Comparison of ENCODE assay signal across 23 cellular contexts in the genomic region with DNA sequence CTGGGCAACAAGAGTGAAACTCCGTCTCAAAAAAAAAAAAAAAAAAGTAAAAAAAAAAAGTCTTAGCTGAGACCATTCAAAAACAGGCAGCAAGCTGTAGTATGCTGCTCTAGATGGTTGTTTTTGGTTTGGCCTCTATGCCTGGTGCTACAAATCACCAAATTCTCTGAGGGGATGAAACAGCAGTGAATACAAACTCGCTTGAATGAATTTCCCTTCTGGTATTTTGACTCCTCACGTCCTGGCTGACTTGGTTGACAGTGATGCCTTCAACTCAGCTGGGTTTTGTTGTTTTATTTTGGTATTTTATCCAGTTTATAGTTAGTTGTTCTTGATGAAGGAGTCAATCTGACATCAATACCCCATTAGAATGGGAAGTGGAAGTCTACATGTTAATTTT. TPM values are rescaled to one million over a fixed set of nuclear protein-coding genes. Genes with fewer than 3 reads are reported as not detected.
DNase-seq lines count a peak whose midpoint lies in the region; ATAC-seq, FAIRE-seq and TF ChIP-seq lines count a peak whose summit lies in the region.
"Had no signal": no experiment of that assay in that cellular context is flagged by ENCODE, and none has a peak within 500 bp of the region (broad histone marks: within the 10 kb centered on the region; RNA-seq: fewer than 3 reads in every experiment).

No MANE protein-coding gene starts in this region.

- DNase-seq in astrocyte (ENCODE audit: low read depth) (no peak), osteoblast (ENCODE audit: insufficient read length, low spot score, missing footprints) (peak; percentile 81), stromal cell of bone marrow (ENCODE audit: low read depth) (peak; percentile 78), right cardiac atrium (no peak), OCI-M1 (lab: John Stamatoyannopoulos, UW) (no peak), Calu3 (no peak)
- DNase-seq: 8988T; ACHN; BE2C; C1 segment of cervical spinal cord; CD4-positive, alpha-beta memory T cell; CD4-positive, CD25-positive, alpha-beta regulatory T cell; CD8-positive, alpha-beta memory T cell; COR-L47; DMS79 treated with DMSO at 0.1 percent for 48 hours; GF-D8 had no signal

- H3K9ac ChIP-seq in astrocyte (ENCODE audit: low read length), result no peak overlapping the region
- H3K9ac ChIP-seq: BLaER1 had no signal

- H3K9me3 ChIP-seq in astrocyte (ENCODE audit: insufficient read depth, low read depth, low read length) (no peaks in the 10 kb centered on the region), osteoblast (ENCODE audit: low read depth, low read length) (no peaks in the 10 kb centered on the region), right cardiac atrium (ENCODE audit: control insufficient read depth, low read length) (no peaks in the 10 kb centered on the region)
- H3K9me3 ChIP-seq: BE2C, BLaER1 had no signal

- 70% methylated on average over 3 of the region's 3 CpGs for WGBS in right cardiac atrium

- H3K4me2 ChIP-seq in astrocyte (ENCODE audit: low read length), result no peak overlapping the region
- no peak overlapping the region for H3K4me2 ChIP-seq in osteoblast (ENCODE audit: insufficient read depth, low read length)
- H3K4me2 ChIP-seq: BLaER1 had no signal

- intact Hi-C loops in right cardiac atrium (cut with DNase I), result loop anchor here (5.0 to 10.0 kb wide), 4 partner anchors 65 to 157 kb away; no protein-coding TSS in a partner anchor
- intact Hi-C loops in Calu3 (cut with micrococcal nuclease; ENCODE audit: unreplicated experiment), result loop anchor here (5.0 kb wide), 1 partner anchor 172 kb away; no protein-coding TSS in a partner anchor

- CTCF ChIA-PET in Calu3 (lab: Charles Lee), result interaction anchor here (0.6 kb wide), 1 partner anchor 28 kb away, joined by 5 read pairs; no protein-coding TSS in a partner anchor

- H3K4me3 Mint-ChIP-seq in astrocyte (ENCODE audit: unreplicated experiment) (no peak overlapping the region), Calu3 (ENCODE audit: low read depth, unreplicated experiment) (no peak overlapping the region)
- H3K4me3 Mint-ChIP-seq: CD4-positive, CD25-positive, alpha-beta regulatory T cell; CD8-positive, alpha-beta memory T cell had no signal

- H3K4me3 ChIP-seq in astrocyte (ENCODE audit: insufficient read depth, low read depth, low read length) (no peak overlapping the region), osteoblast (ENCODE audit: insufficient read depth, low read length) (no peak overlapping the region), right cardiac atrium (ENCODE audit: low read length) (no peak overlapping the region)
- H3K4me3 ChIP-seq: BLaER1 had no signal

- H3K27ac Mint-ChIP-seq in astrocyte (ENCODE audit: unreplicated experiment) (peak overlapping the region; percentile 1), Calu3 (ENCODE audit: unreplicated experiment) (no peak overlapping the region)
- H3K27ac Mint-ChIP-seq: CD14-positive monocyte; CD4-positive, alpha-beta memory T cell; CD4-positive, CD25-positive, alpha-beta regulatory T cell; CD8-positive, alpha-beta memory T cell had no signal

- H3K36me3 Mint-ChIP-seq in astrocyte (ENCODE audit: low read depth, unreplicated experiment) (no peaks in the 10 kb centered on the region), Calu3 (ENCODE audit: insufficient read depth, unreplicated experiment) (peaks cover 9% of the 10 kb centered on the region)
- H3K36me3 Mint-ChIP-seq: CD14-positive monocyte; CD4-positive, alpha-beta memory T cell; CD4-positive, CD25-positive, alpha-beta regulatory T cell had no signal

- H3K27ac ChIP-seq in astrocyte (ENCODE audit: low read depth, low read length), result no peak overlapping the region
- H3K27ac ChIP-seq in osteoblast (ENCODE audit: low read depth, low read length), result no peak overlapping the region
- H3K27ac ChIP-seq in right cardiac atrium (ENCODE audit: low read length), result no peak overlapping the region
- H3K27ac ChIP-seq: BLaER1 had no signal

- peaks cover 4% of the 10 kb centered on the region for H3K4me1 ChIP-seq in astrocyte (ENCODE audit: insufficient read depth, low read length)
- H3K4me1 ChIP-seq in osteoblast (ENCODE audit: insufficient read depth, low read length), result peaks cover 15% of the 10 kb centered on the region
- H3K4me1 ChIP-seq in right cardiac atrium (ENCODE audit: control insufficient read depth, insufficient read depth, low read length), result no peaks in the 10 kb centered on the region
- H3K4me1 ChIP-seq: BE2C had no signal

- H3K4me1 Mint-ChIP-seq in astrocyte (ENCODE audit: low read depth, unreplicated experiment) (no peaks in the 10 kb centered on the region), Calu3 (ENCODE audit: low read depth, unreplicated experiment) (no peaks in the 10 kb centered on the region)

- H3K36me3 ChIP-seq in astrocyte (ENCODE audit: insufficient read depth, low read length), result no peaks in the 10 kb centered on the region
- no peaks in the 10 kb centered on the region for H3K36me3 ChIP-seq in osteoblast (ENCODE audit: insufficient read depth, low read length)
- H3K36me3 ChIP-seq: BE2C, BLaER1 had no signal

- no peak for ATAC-seq in right cardiac atrium

- no peaks in the 10 kb centered on the region for H3K27me3 ChIP-seq in astrocyte (ENCODE audit: insufficient read depth, low read length)
- H3K27me3 ChIP-seq in osteoblast (ENCODE audit: insufficient read depth, low read length), result peaks cover 3% of the 10 kb centered on the region
- H3K27me3 ChIP-seq in right cardiac atrium (ENCODE audit: control insufficient read depth, insufficient read depth), result no peaks in the 10 kb centered on the region

- BruUV-seq in Calu3 (replicated peaks; lab: Mats Ljungman, UMichigan), result no TSS peak

- no peak for TF ChIP-seq CTCF in astrocyte (IDR thresholded peaks at IDR 0.05; ENCODE audit: insufficient read depth, low read depth, low read length)
- no peak for TF ChIP-seq CTCF in osteoblast (IDR thresholded peaks at IDR 0.05; ENCODE audit: extremely low read depth, low read depth, low read length)
- no peak for TF ChIP-seq CTCF in Calu3 (IDR thresholded peaks at IDR 0.05; ENCODE audit: unreplicated experiment)

- H2AFZ ChIP-seq in astrocyte (ENCODE audit: low read depth, low read length), result no peak overlapping the region
- H2AFZ ChIP-seq in osteoblast (ENCODE audit: low read length), result no peak overlapping the region

- H3K27me3 Mint-ChIP-seq in astrocyte (ENCODE audit: low read depth, unreplicated experiment), result no peaks in the 10 kb centered on the region
- no peaks in the 10 kb centered on the region for H3K27me3 Mint-ChIP-seq in Calu3 (ENCODE audit: unreplicated experiment)

- peaks cover 3% of the 10 kb centered on the region for H3K79me2 ChIP-seq in astrocyte (ENCODE audit: insufficient read depth, low read length)
- H3K79me2 ChIP-seq in osteoblast (ENCODE audit: insufficient read depth, low read length), result peaks cover 12% of the 10 kb centered on the region

- H3K9me3 Mint-ChIP-seq in astrocyte (ENCODE audit: unreplicated experiment) (no peaks in the 10 kb centered on the region), Calu3 (ENCODE audit: low read depth, unreplicated experiment) (no peaks in the 10 kb centered on the region)
- H3K9me3 Mint-ChIP-seq: CD8-positive, alpha-beta memory T cell had no signal

- H4K20me1 ChIP-seq in astrocyte (ENCODE audit: insufficient read depth, low read length), result peaks cover 1% of the 10 kb centered on the region
- peaks cover 2% of the 10 kb centered on the region for H4K20me1 ChIP-seq in osteoblast (ENCODE audit: insufficient read depth, low read length)

- FAIRE-seq in astrocyte (lab: Jason Lieb, UNC), result no peak
- FAIRE-seq: A204.1, D721Med, G401.6, GM12891, GM19239 had no signal

RNA-seq across cellular contexts. Expression of a gene that starts 3.3 kb away (rescaled TPM):
- 27.2 and 30.8 TPM in 2 replicates for total RNA-seq in astrocyte
- 2.5 and 2.7 TPM in 2 replicates for total RNA-seq in osteoblast
- 10 to 100 TPM; 12.0 to 13.8 (median 12.7) TPM for total RNA-seq in right cardiac atrium
- polyA plus RNA-seq in right cardiac atrium, result 13.0 TPM
- total RNA-seq in Calu3 (2022), result 2.9 and 3.0 TPM in 2 replicates
- total RNA-seq: CD4-positive, alpha-beta memory T cell; CD4-positive, CD25-positive, alpha-beta regulatory T cell; CD8-positive, alpha-beta memory T cell had no signal

Comparison
In these comparisons a context has a peak if more than half of its experiments do, and no peak if none do; other contexts are left out.
1. DNase-seq: peak in osteoblast (single experiment) and stromal cell of bone marrow (single experiment); none in astrocyte (single experiment), right cardiac atrium (0 of 3), OCI-M1 (single experiment) and Calu3 (single experiment).